ENCODE assay signal across 8 cellular contexts in the genomic region with DNA sequence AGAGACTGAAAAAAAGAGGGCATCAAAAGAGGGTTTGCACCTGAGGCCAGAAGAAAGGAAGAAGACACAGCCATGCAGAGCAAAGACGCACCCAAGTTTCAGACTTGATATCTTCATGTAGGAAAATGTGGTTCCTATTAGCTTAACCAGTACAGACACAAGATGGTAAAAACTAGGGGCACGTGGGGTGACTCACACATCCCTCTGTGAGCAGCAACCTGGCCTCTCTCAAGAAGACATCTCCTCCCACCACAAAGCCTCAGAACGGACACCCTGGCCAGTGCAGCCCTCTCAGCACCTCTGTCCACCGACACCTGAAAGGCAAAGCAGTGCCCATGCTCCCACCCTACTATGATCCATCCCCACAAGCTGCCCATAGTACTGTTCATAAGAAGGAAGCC. TPM values are rescaled to one million over a fixed set of nuclear protein-coding genes. Genes with fewer than 3 reads are reported as not detected.
DNase-seq lines count a peak whose midpoint lies in the region; ATAC-seq and TF ChIP-seq lines count a peak whose summit lies in the region.

No MANE protein-coding gene starts in this region.

- H3K27ac ChIP-seq in upper lobe of right lung: no peak overlapping the region

- no peaks in the 10 kb centered on the region for H3K27me3 ChIP-seq in upper lobe of right lung

- H3K4me1 ChIP-seq in mucosa of descending colon (ENCODE audit: low read depth): no peaks in the 10 kb centered on the region
- no peaks in the 10 kb centered on the region for H3K4me1 ChIP-seq in upper lobe of right lung

- TF ChIP-seq CTCF in mucosa of descending colon (IDR thresholded peaks at IDR 0.05): no peak
- no peak for TF ChIP-seq CTCF in upper lobe of right lung (IDR thresholded peaks at IDR 0.05)

- ATAC-seq in HG03108 (IDR thresholded peaks at IDR 0.05; ENCODE audit: unreplicated experiment) (peak; percentile 67), mucosa of descending colon (peak; percentile 71), upper lobe of right lung (no peak)

- peak; percentile 63 for DNase-seq in EH (ENCODE audit: low read depth)
- DNase-seq in activated CD8-positive, alpha-beta memory T cell treated with anti-CD3 and anti-CD28 coated beads, Interleukin-2, amount 50 U/mL, for 4 hours: peak; percentile 63
- DNase-seq in mucosa of descending colon: no peak
- DNase-seq in NCI-H1694 (lab: John Stamatoyannopoulos, UW): no peak
- DNase-seq in Ammon's horn (ENCODE audit: low spot score): no peak
- no peak for DNase-seq in SKM-1 treated with dmso at 0.1 percent for 144 hours (lab: John Stamatoyannopoulos, UW; ENCODE audit: unreplicated experiment)
- DNase-seq in upper lobe of right lung: no peak

- H3K9me3 ChIP-seq in mucosa of descending colon (no peaks in the 10 kb centered on the region), upper lobe of right lung (no peaks in the 10 kb centered on the region)

- H3K36me3 ChIP-seq in mucosa of descending colon (ENCODE audit: low read depth): no peaks in the 10 kb centered on the region
- H3K36me3 ChIP-seq in upper lobe of right lung: peaks cover 84% of the 10 kb centered on the region

- H3K4me3 ChIP-seq in mucosa of descending colon: no peak overlapping the region
- no peak overlapping the region for H3K4me3 ChIP-seq in upper lobe of right lung

- intact Hi-C loops in mucosa of descending colon (cut with DNase I, micrococcal nuclease) (no loop called here), upper lobe of right lung (cut with DNase I) (no loop called here)

RNA-seq across cellular contexts. Expression of a gene that starts 33.3 kb away (rescaled TPM):
- 10 to 100 TPM; 60.9 to 96.7 (median 84.9) TPM for total RNA-seq in mucosa of descending colon
- total RNA-seq in upper lobe of right lung: 82.5 TPM

RNA-seq across cellular contexts. Expression of a gene that starts 33.3 kb away (rescaled TPM):
- total RNA-seq in mucosa of descending colon (10 to 100 TPM; 10.4 to 17.2 (median 16.3) TPM), upper lobe of right lung (15.2 TPM)

RNA-seq across cellular contexts. Expression of a gene that starts 50.2 kb away (rescaled TPM):
- total RNA-seq in mucosa of descending colon (100 to 1,000 TPM in 1 of 3 donors, 10 to 100 TPM in 2; 55.0 to 269 (median 83.3) TPM), upper lobe of right lung (221 TPM)

Comparison
In these comparisons a context has a peak if more than half of its experiments do, and no peak if none do; other contexts are left out.
1. DNase-seq: peak in EH (single experiment) and activated CD8-positive, alpha-beta memory T cell treated with anti-CD3 and anti-CD28 coated beads, Interleukin-2, amount 50 U/mL, for 4 hours (single experiment); none in mucosa of descending colon (0 of 3), NCI-H1694 (single experiment), Ammon's horn (single experiment), SKM-1 treated with dmso at 0.1 percent for 144 hours (single experiment) and upper lobe of right lung (single experiment).